13 cellular contexts compared by ENCODE assay signal in the genomic region with DNA sequence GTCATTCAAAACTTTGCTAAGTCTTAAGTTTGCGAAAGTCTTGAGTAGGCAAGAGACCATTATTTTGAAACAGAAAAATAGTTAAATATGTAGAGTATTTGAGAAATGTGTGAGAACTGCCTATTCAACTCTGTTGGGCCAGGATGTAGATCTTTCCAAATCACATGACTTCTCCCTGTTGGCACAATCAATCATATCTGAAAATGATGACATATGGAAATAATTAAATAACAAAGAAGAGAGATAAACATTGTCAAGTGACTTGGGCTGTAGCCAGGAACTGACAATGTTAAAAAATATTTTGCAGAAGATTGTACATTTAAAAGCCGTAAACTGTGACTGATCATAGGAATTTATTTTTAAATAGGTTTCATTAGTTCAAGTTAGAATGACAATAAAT.
A peak's percentile ranks its signal among the peaks of the same experiment; 100 is the strongest.
DNase-seq lines count a peak whose midpoint lies in the region; ATAC-seq and TF ChIP-seq lines count a peak whose summit lies in the region.
"Had no signal": no experiment of that assay in that cellular context is flagged by ENCODE, and none has a peak within 500 bp of the region (broad histone marks: within the 10 kb centered on the region; RNA-seq: fewer than 3 reads in every experiment).

No MANE protein-coding gene starts in this region.

- no peaks in the 10 kb centered on the region for H4K20me1 ChIP-seq in H9 (ENCODE audit: control insufficient read depth, insufficient read depth, insufficient read length)

- no peak overlapping the region for H3K14ac ChIP-seq in H9 (ENCODE audit: insufficient read depth, low read length)

- no peak overlapping the region for H2BK120ac ChIP-seq in H9 (ENCODE audit: low read depth, low read length, poor library complexity, severe bottlenecking)

- no peak overlapping the region for H2AFZ ChIP-seq in H9 (ENCODE audit: low read length)

- H3K18ac ChIP-seq in H9 (ENCODE audit: insufficient read length, low read depth, low read length) = no peak overlapping the region

- H3K23me2 ChIP-seq in H9 (ENCODE audit: insufficient read length, low read depth, low read length, poor library complexity, severe bottlenecking) = no peaks in the 10 kb centered on the region

- H3K4me1 ChIP-seq in H9 (ENCODE audit: insufficient read depth, low read length) = no peaks in the 10 kb centered on the region

- CTCF ChIA-PET in activated naive CD4-positive, alpha-beta T cell treated with anti-CD3 and anti-CD28 coated beads, Interleukin-2, amount 10 ng/mL, durations not matched to agents 7 days and 5 days (lab: Charles Lee) = interaction anchor here (1.2 to 1.6 kb wide), 2 partner anchors 112 to 117 kb away, joined by 3 to 9 read pairs; no protein-coding TSS in a partner anchor

- no peaks in the 10 kb centered on the region for H3K27me3 Mint-ChIP-seq in activated naive CD4-positive, alpha-beta T cell treated with anti-CD3 and anti-CD28 coated beads, Interleukin-2, amount 10 ng/mL, durations not matched to agents 7 days and 5 days
- H3K27me3 Mint-ChIP-seq in T-helper 17 cell = no peaks in the 10 kb centered on the region
- no peaks in the 10 kb centered on the region for H3K27me3 Mint-ChIP-seq in H9 (ENCODE audit: low read depth)
- H3K27me3 Mint-ChIP-seq in glutamatergic neuron (ENCODE audit: unreplicated experiment) = no peaks in the 10 kb centered on the region

- no peak overlapping the region for H3K27ac ChIP-seq in H9 (ENCODE audit: insufficient read length, low read depth, low read length)

- no peak overlapping the region for H3K9ac ChIP-seq in H9 (ENCODE audit: extremely low read depth, insufficient read length, low read length)

- H3K36me3 Mint-ChIP-seq in activated naive CD4-positive, alpha-beta T cell treated with anti-CD3 and anti-CD28 coated beads, Interleukin-2, amount 10 ng/mL, durations not matched to agents 7 days and 5 days = peaks cover 46% of the 10 kb centered on the region
- no peaks in the 10 kb centered on the region for H3K36me3 Mint-ChIP-seq in T-helper 17 cell (ENCODE audit: low read depth)
- no peaks in the 10 kb centered on the region for H3K36me3 Mint-ChIP-seq in H9 (ENCODE audit: insufficient read depth in 1 of 3, low read depth in 3 of 3)
- no peaks in the 10 kb centered on the region for H3K36me3 Mint-ChIP-seq in glutamatergic neuron (ENCODE audit: unreplicated experiment)

- peak overlapping the region; percentile 96 for H3K27ac Mint-ChIP-seq in activated naive CD4-positive, alpha-beta T cell treated with anti-CD3 and anti-CD28 coated beads, Interleukin-2, amount 10 ng/mL, durations not matched to agents 7 days and 5 days
- H3K27ac Mint-ChIP-seq in T-helper 17 cell (peak overlapping the region; percentile 57), H9 (no peak overlapping the region), glutamatergic neuron (ENCODE audit: unreplicated experiment) (no peak overlapping the region)

- no peak overlapping the region for H3K4me3 Mint-ChIP-seq in activated naive CD4-positive, alpha-beta T cell treated with anti-CD3 and anti-CD28 coated beads, Interleukin-2, amount 10 ng/mL, durations not matched to agents 7 days and 5 days
- H3K4me3 Mint-ChIP-seq in T-helper 17 cell = peak overlapping the region; percentile 57
- no peak overlapping the region for H3K4me3 Mint-ChIP-seq in H9
- no peak overlapping the region for H3K4me3 Mint-ChIP-seq in glutamatergic neuron (ENCODE audit: unreplicated experiment)

- H2AK5ac ChIP-seq in H9 (ENCODE audit: insufficient read length, low read length) = no peak overlapping the region

- no peak overlapping the region for H3K4me2 ChIP-seq in H9 (ENCODE audit: insufficient read depth, insufficient read length, low read length)

- TF ChIP-seq CTCF in fibroblast of villous mesenchyme (IDR thresholded peaks at IDR 0.05; ENCODE audit: insufficient read depth, low read depth, low read length) (no peak), H9 (conservative IDR thresholded peaks at IDR 0.05) (no peak), glutamatergic neuron (IDR thresholded peaks at IDR 0.05; ENCODE audit: partially characterized antibody, unreplicated experiment) (no peak)

- no peak overlapping the region for H2BK15ac ChIP-seq in H9 (ENCODE audit: low read depth, low read length)

- H4K8ac ChIP-seq in H9 (replicated peaks; ENCODE audit: insufficient read length, low read depth, low read length) = no peak overlapping the region

- no peak for DNase-seq in activated naive CD4-positive, alpha-beta T cell treated with anti-CD3 and anti-CD28 coated beads, Interleukin-2, amount 10 ng/mL, durations not matched to agents 7 days and 5 days
- DNase-seq in activated naive CD4-positive, alpha-beta T cell treated with anti-CD3 and anti-CD28 coated beads, Interleukin-2, amount 50 U/mL, for 16 hours = no peak
- DNase-seq in T-helper 17 cell (no peak), fibroblast of villous mesenchyme (ENCODE audit: low read depth) (peak; percentile 76), stromal cell of bone marrow (ENCODE audit: low read depth) (peak; percentile 45), H9 (no peak), glutamatergic neuron (no peak)
- DNase-seq: activated CD4-positive, alpha-beta T cell treated with anti-CD3 and anti-CD28 coated beads, Interleukin-2, amount 50 U/mL, for 48 hours; amniotic stem cell; BE2C; NCI-H1105; NCI-H774 had no signal

- H2BK5ac ChIP-seq in H9 (ENCODE audit: insufficient read length, low read length) = no peak overlapping the region

- no peak overlapping the region for H4K5ac ChIP-seq in H9 (ENCODE audit: insufficient read length, low read depth, low read length)

- no CpG with 5 or more reads among the region's 2 CpGs for WGBS in H9 (ENCODE audit: extremely low coverage, insufficient read length, low lambda C conversion rate)

- no peak overlapping the region for H3T11ph ChIP-seq in H9 (ENCODE audit: low read length)

- H3K4me1 Mint-ChIP-seq in activated naive CD4-positive, alpha-beta T cell treated with anti-CD3 and anti-CD28 coated beads, Interleukin-2, amount 10 ng/mL, durations not matched to agents 7 days and 5 days = peaks cover 95% of the 10 kb centered on the region
- H3K4me1 Mint-ChIP-seq in T-helper 17 cell (peaks cover 33% of the 10 kb centered on the region), H9 (no peaks in the 10 kb centered on the region), glutamatergic neuron (ENCODE audit: low read depth, unreplicated experiment) (no peaks in the 10 kb centered on the region)

- no peak overlapping the region for H3K56ac ChIP-seq in H9 (ENCODE audit: insufficient read length, low read depth, low read length)

- no peak overlapping the region for H3K4ac ChIP-seq in H9 (ENCODE audit: low read depth, low read length)

- no peak overlapping the region for H2BK12ac ChIP-seq in H9 (ENCODE audit: insufficient read length, low read depth, low read length)

- H3K9me3 ChIP-seq in T-helper 17 cell (ENCODE audit: control insufficient read depth, low read length, poor library complexity, severe bottlenecking) = no peaks in the 10 kb centered on the region
- H3K9me3 ChIP-seq in H9 (ENCODE audit: control insufficient read depth, low read depth, low read length) = no peaks in the 10 kb centered on the region
- H3K9me3 ChIP-seq: BE2C had no signal

- H3K79me2 ChIP-seq in H9 (ENCODE audit: insufficient read depth, low read length) = no peaks in the 10 kb centered on the region

- no peaks in the 10 kb centered on the region for H3K79me1 ChIP-seq in H9 (ENCODE audit: insufficient read depth, low read depth, low read length, poor library complexity, severe bottlenecking)

- no peak overlapping the region for H4K91ac ChIP-seq in H9 (ENCODE audit: insufficient read length, low read depth, low read length)

- H3K23ac ChIP-seq in H9 (ENCODE audit: insufficient read length, low read depth, low read length) = no peak overlapping the region

- no peaks in the 10 kb centered on the region for H3K27me3 ChIP-seq in H9 (ENCODE audit: insufficient read depth, low read length)
- H3K27me3 ChIP-seq: BE2C had no signal

- peaks cover 2% of the 10 kb centered on the region for H3K9me3 Mint-ChIP-seq in activated naive CD4-positive, alpha-beta T cell treated with anti-CD3 and anti-CD28 coated beads, Interleukin-2, amount 10 ng/mL, durations not matched to agents 7 days and 5 days
- H3K9me3 Mint-ChIP-seq in H9 (no peaks in the 10 kb centered on the region), glutamatergic neuron (ENCODE audit: unreplicated experiment) (no peaks in the 10 kb centered on the region)

- H3K4me3 ChIP-seq in fibroblast of villous mesenchyme (ENCODE audit: low read depth, low read length) = no peak overlapping the region

- ATAC-seq in T-helper 17 cell = no peak
- no peak for ATAC-seq in HG02870 (IDR thresholded peaks at IDR 0.05; ENCODE audit: unreplicated experiment)

- no peak overlapping the region for H2BK20ac ChIP-seq in H9 (ENCODE audit: low read depth, low read length, poor library complexity, severe bottlenecking)

Comparison
In these comparisons a context has a peak if more than half of its experiments do, and no peak if none do; other contexts are left out.
1. DNase-seq: peak in fibroblast of villous mesenchyme (single experiment) and stromal cell of bone marrow (single experiment); none in activated naive CD4-positive, alpha-beta T cell treated with anti-CD3 and anti-CD28 coated beads, Interleukin-2, amount 10 ng/mL, durations not matched to agents 7 days and 5 days (single experiment), activated naive CD4-positive, alpha-beta T cell treated with anti-CD3 and anti-CD28 coated beads, Interleukin-2, amount 50 U/mL, for 16 hours (single experiment), T-helper 17 cell (0 of 3), H9 (single experiment) and glutamatergic neuron (single experiment).
2. H3K27ac Mint-ChIP-seq: peak in activated naive CD4-positive, alpha-beta T cell treated with anti-CD3 and anti-CD28 coated beads, Interleukin-2, amount 10 ng/mL, durations not matched to agents 7 days and 5 days (single experiment) and T-helper 17 cell (single experiment); none in H9 (0 of 3) and glutamatergic neuron (single experiment).